Comparison of ENCODE assay signal across 9 cellular contexts in genomic region chr2:15169326-15170038, GRCh38.
DNase-seq lines count a peak whose midpoint lies in the region; ATAC-seq, FAIRE-seq and TF ChIP-seq lines count a peak whose summit lies in the region.
"Had no signal": no experiment of that assay in that cellular context is flagged by ENCODE, and none has a peak within 500 bp of the region (broad histone marks: within the 10 kb centered on the region; RNA-seq: fewer than 3 reads in every experiment).

No MANE protein-coding gene starts in this region.

- H3K4me3 Mint-ChIP-seq in CD4-positive, alpha-beta memory T cell, result no peak overlapping the region
- H3K4me3 Mint-ChIP-seq: activated naive CD4-positive, alpha-beta T cell treated with anti-CD3 and anti-CD28 coated beads, Interleukin-2, amount 50 U/mL, for 24 hours had no signal

- TF ChIP-seq CTCF in keratinocyte (optimal IDR thresholded peaks at IDR 0.05 in 1 of 3, IDR thresholded peaks at IDR 0.05 in 1 of 3, conservative IDR thresholded peaks at IDR 0.05 in 1 of 3; ENCODE audit: extremely low read depth in 1 of 3, insufficient read depth in 2 of 3, low read length in 3 of 3) (no peak), thoracic aorta (IDR thresholded peaks at IDR 0.05) (no peak)

- no peaks in the 10 kb centered on the region for H4K20me1 ChIP-seq in keratinocyte (ENCODE audit: control insufficient read depth, extremely low read depth, insufficient read depth, low read length)

- H3K4me2 ChIP-seq in keratinocyte (ENCODE audit: control insufficient read depth, extremely low read depth, insufficient read depth, low read depth, low read length), result peak overlapping the region; percentile 91

- intact Hi-C loops in CD4-positive, alpha-beta memory T cell (cut with micrococcal nuclease), result loop anchor here (10.0 kb wide), 1 partner anchor 395 kb away; the partner anchor contains the start of gene NBAS

- H3K9me3 ChIP-seq in keratinocyte (ENCODE audit: control insufficient read depth, low read depth, low read length) (no peaks in the 10 kb centered on the region), thoracic aorta (no peaks in the 10 kb centered on the region)
- no peaks in the 10 kb centered on the region for H3K9me3 ChIP-seq in CD4-positive, alpha-beta memory T cell (ENCODE audit: control insufficient read depth in 1 of 2, low read length in 2 of 2)

- peak overlapping the region; percentile 76 for H3K9ac ChIP-seq in keratinocyte (ENCODE audit: control insufficient read depth, extremely low read depth, insufficient read depth, low read length)

- dilution Hi-C loops in keratinocyte (cut with MboI; ENCODE audit: extremely low pct_ligation_motif_present, low sequenced_read_pairs), result no loop called here

- ATAC-seq in thoracic aorta (ENCODE audit: insufficient number of reproducible peaks, low FRiP score, low read depth) (peak; percentile 69), HG03039 (IDR thresholded peaks at IDR 0.05; ENCODE audit: unreplicated experiment) (no peak), GM18520 (IDR thresholded peaks at IDR 0.05; ENCODE audit: unreplicated experiment) (no peak)

- H3K4me1 Mint-ChIP-seq in CD4-positive, alpha-beta memory T cell, result peaks cover 0 to 5% (median 0%) of the 10 kb centered on the region in 4 donors

- peak overlapping the region; percentile 89 for H3K27ac ChIP-seq in keratinocyte (ENCODE audit: control insufficient read depth, insufficient read depth, low read length)
- H3K27ac ChIP-seq in thoracic aorta, result peak overlapping the region; percentile 40 to 48
- H3K27ac ChIP-seq in CD4-positive, alpha-beta memory T cell (ENCODE audit: low read depth, low read length), result no peak overlapping the region

- H2AFZ ChIP-seq in keratinocyte (ENCODE audit: control insufficient read depth, low read length), result peak overlapping the region; percentile 72

- peaks cover 34 to 38% of the 10 kb centered on the region in 2 donors for H3K36me3 Mint-ChIP-seq in CD4-positive, alpha-beta memory T cell

- CTCF ChIA-PET in CD4-positive, alpha-beta memory T cell (lab: Charles Lee; ENCODE audit: partially characterized antibody), result interaction anchor here (1.1 kb wide), 1 partner anchor 10 kb away, joined by 4 read pairs; no protein-coding TSS in a partner anchor

- H3K27me3 Mint-ChIP-seq in CD4-positive, alpha-beta memory T cell, result no peaks in the 10 kb centered on the region
- H3K27me3 Mint-ChIP-seq: activated naive CD4-positive, alpha-beta T cell treated with anti-CD3 and anti-CD28 coated beads, Interleukin-2, amount 50 U/mL, for 24 hours had no signal

- no peaks in the 10 kb centered on the region for H3K27me3 ChIP-seq in keratinocyte (ENCODE audit: control insufficient read depth, extremely low read depth, insufficient read depth, low read length)
- no peaks in the 10 kb centered on the region for H3K27me3 ChIP-seq in thoracic aorta (replicated peaks; ENCODE audit: insufficient read depth)
- no peaks in the 10 kb centered on the region for H3K27me3 ChIP-seq in CD4-positive, alpha-beta memory T cell (ENCODE audit: insufficient read depth, low read length)

- peak; percentile 71 for DNase-seq in HK-2 (ENCODE audit: unreplicated experiment)
- DNase-seq in astrocyte of the hippocampus (ENCODE audit: low read depth, low spot score), result peak; percentile 95
- DNase-seq in keratinocyte (ENCODE audit: low read depth, low spot score), result peak; percentile 85
- no peak for DNase-seq in thoracic aorta (ENCODE audit: low spot score)
- no peak for DNase-seq in CD4-positive, alpha-beta memory T cell
- DNase-seq: NCI-H1417 had no signal

- POLR2A ChIA-PET in CD4-positive, alpha-beta memory T cell (lab: Charles Lee; ENCODE audit: partially characterized antibody), result no interaction called here

- H3K36me3 ChIP-seq in keratinocyte (ENCODE audit: control insufficient read depth in 2 of 2, extremely low read depth in 1 of 2, insufficient read depth in 2 of 2, low read length in 2 of 2), result peaks cover 2 to 3% of the 10 kb centered on the region in 2 experiments
- no peaks in the 10 kb centered on the region for H3K36me3 ChIP-seq in thoracic aorta
- H3K36me3 ChIP-seq in CD4-positive, alpha-beta memory T cell (ENCODE audit: insufficient read depth, low read length), result no peaks in the 10 kb centered on the region

- FAIRE-seq in keratinocyte (lab: Jason Lieb, UNC), result peak; percentile 94

- no peaks in the 10 kb centered on the region for H3K9me1 ChIP-seq in keratinocyte (ENCODE audit: control insufficient read depth, extremely low read depth, insufficient read depth, low read length)

- H3K4me1 ChIP-seq in keratinocyte (ENCODE audit: control insufficient read depth, extremely low read depth, insufficient read depth, low read length) (peaks cover 20% of the 10 kb centered on the region), thoracic aorta (ENCODE audit: control insufficient read depth in 1 of 2, low read depth in 2 of 2) (peaks cover 0 to 20% of the 10 kb centered on the region in 2 donors)
- H3K4me1 ChIP-seq in CD4-positive, alpha-beta memory T cell (ENCODE audit: insufficient read depth, low read length), result no peaks in the 10 kb centered on the region

- H3K4me3 ChIP-seq in keratinocyte (ENCODE audit: control insufficient read depth in 2 of 3, extremely low read depth in 1 of 3, insufficient read depth in 2 of 3, low read depth in 1 of 3, low read length in 3 of 3), result peak overlapping the region; percentile 1 to 59 (median 29)
- H3K4me3 ChIP-seq in thoracic aorta, result peak overlapping the region; percentile 48
- no peak overlapping the region for H3K4me3 ChIP-seq in CD4-positive, alpha-beta memory T cell (ENCODE audit: low read length in 2 of 2)

- H3K9me3 Mint-ChIP-seq in CD4-positive, alpha-beta memory T cell, result no peaks in the 10 kb centered on the region
- H3K9me3 Mint-ChIP-seq: activated naive CD4-positive, alpha-beta T cell treated with anti-CD3 and anti-CD28 coated beads, Interleukin-2, amount 50 U/mL, for 24 hours had no signal

- H3K79me2 ChIP-seq in keratinocyte (ENCODE audit: control insufficient read depth, insufficient read depth, low read length), result no peaks in the 10 kb centered on the region

- peak overlapping the region in 1 of 7 donors; percentile 52 for H3K27ac Mint-ChIP-seq in CD4-positive, alpha-beta memory T cell
- H3K27ac Mint-ChIP-seq: activated naive CD4-positive, alpha-beta T cell treated with anti-CD3 and anti-CD28 coated beads, Interleukin-2, amount 50 U/mL, for 24 hours had no signal

Comparison
In these comparisons a context has a peak if more than half of its experiments do, and no peak if none do; other contexts are left out.
1. DNase-seq: peak in HK-2 (single experiment), astrocyte of the hippocampus (single experiment) and keratinocyte (single experiment); none in thoracic aorta (single experiment) and CD4-positive, alpha-beta memory T cell (0 of 5).
2. H3K4me3 ChIP-seq: peak in keratinocyte (3 of 3) and thoracic aorta (single experiment); none in CD4-positive, alpha-beta memory T cell (0 of 2).